18 cellular contexts compared by ENCODE assay signal in genomic region chrX:63436865-63437264, GRCh38.
A peak's percentile ranks its signal among the peaks of the same experiment; 100 is the strongest.
DNase-seq lines count a peak whose midpoint lies in the region; ATAC-seq and TF ChIP-seq lines count a peak whose summit lies in the region.
"Had no signal": no experiment of that assay in that cellular context is flagged by ENCODE, and none has a peak within 500 bp of the region (broad histone marks: within the 10 kb centered on the region; RNA-seq: fewer than 3 reads in every experiment).

No MANE protein-coding gene starts in this region.

- POLR2A ChIA-PET in CD4-positive, alpha-beta memory T cell (lab: Charles Lee; ENCODE audit: partially characterized antibody), result no interaction called here

- no peak overlapping the region for H3K4me3 Mint-ChIP-seq in CD4-positive, alpha-beta memory T cell
- H3K4me3 Mint-ChIP-seq: CD4-positive, CD25-positive, alpha-beta regulatory T cell; CD8-positive, alpha-beta memory T cell; GM23338; HFFc6 had no signal

- no peaks in the 10 kb centered on the region for H3K4me1 ChIP-seq in mucosa of descending colon (ENCODE audit: low read depth)
- H3K4me1 ChIP-seq in CD4-positive, alpha-beta memory T cell (ENCODE audit: insufficient read depth, low read length), result no peaks in the 10 kb centered on the region
- H3K4me1 ChIP-seq in tibial artery, result peaks cover 0 to 13% (median 0%) of the 10 kb centered on the region in 4 donors
- H3K4me1 ChIP-seq: HAP-1 had no signal

- no peaks in the 10 kb centered on the region for H3K27me3 ChIP-seq in CD4-positive, alpha-beta memory T cell (ENCODE audit: insufficient read depth, low read length)
- no peaks in the 10 kb centered on the region for H3K27me3 ChIP-seq in tibial artery

- CTCF ChIA-PET in CD4-positive, alpha-beta memory T cell (lab: Charles Lee; ENCODE audit: partially characterized antibody), result no interaction called here

- H3K36me3 ChIP-seq in mucosa of descending colon (ENCODE audit: low read depth), result no peaks in the 10 kb centered on the region
- no peaks in the 10 kb centered on the region for H3K36me3 ChIP-seq in CD4-positive, alpha-beta memory T cell (ENCODE audit: insufficient read depth, low read length)
- H3K36me3 ChIP-seq in tibial artery, result no peaks in the 10 kb centered on the region
- H3K36me3 ChIP-seq: HAP-1 had no signal

- H3K27ac ChIP-seq in C4-2B, result peak overlapping the region; percentile 23
- no peak overlapping the region for H3K27ac ChIP-seq in CD4-positive, alpha-beta memory T cell (ENCODE audit: low read depth, low read length)
- H3K27ac ChIP-seq in tibial artery, result no peak overlapping the region

- no peak for TF ChIP-seq CTCF in C4-2B (conservative IDR thresholded peaks at IDR 0.05)
- no peak for TF ChIP-seq CTCF in mucosa of descending colon (IDR thresholded peaks at IDR 0.05)
- no peak for TF ChIP-seq CTCF in tibial artery (IDR thresholded peaks at IDR 0.05)

- H3K4me3 ChIP-seq in mucosa of descending colon, result no peak overlapping the region
- no peak overlapping the region for H3K4me3 ChIP-seq in CD4-positive, alpha-beta memory T cell (ENCODE audit: low read length in 2 of 2)
- H3K4me3 ChIP-seq in tibial artery, result no peak overlapping the region
- H3K4me3 ChIP-seq: GM12878, GM23338, HAP-1 had no signal

- H3K9me3 Mint-ChIP-seq in CD4-positive, alpha-beta memory T cell, result peaks cover 0 to 36% (median 15%) of the 10 kb centered on the region in 8 donors
- H3K9me3 Mint-ChIP-seq: GM23338, HFFc6 had no signal

- peak; percentile 3 for DNase-seq in amniotic epithelial cell (ENCODE audit: low read depth)
- DNase-seq in mucosa of descending colon, result no peak
- DNase-seq in CD4-positive, alpha-beta memory T cell, result no peak
- DNase-seq in tibial artery, result no peak
- DNase-seq: 8988T; C1 segment of cervical spinal cord; CD4-positive, CD25-positive, alpha-beta regulatory T cell; CD8-positive, alpha-beta memory T cell; DMS 273 treated with DMSO at 0.1 percent for 48 hours; DMS79; EL; GDM1; HFFc6 had no signal

- H3K9me3 ChIP-seq in mucosa of descending colon (no peaks in the 10 kb centered on the region), tibial artery (peaks cover 0 to 4% (median 0%) of the 10 kb centered on the region in 3 donors)
- H3K9me3 ChIP-seq in CD4-positive, alpha-beta memory T cell (ENCODE audit: control insufficient read depth in 1 of 2, low read length in 2 of 2), result no peaks in the 10 kb centered on the region
- H3K9me3 ChIP-seq: HAP-1 had no signal

- intact Hi-C loops in mucosa of descending colon (cut with DNase I, micrococcal nuclease), result no loop called here
- intact Hi-C loops in CD4-positive, alpha-beta memory T cell (cut with micrococcal nuclease), result no loop called here
- intact Hi-C loops in tibial artery (cut with DNase I; ENCODE audit: low total_unique reads), result no loop called here

- peak; percentile 61 for ATAC-seq in mucosa of descending colon
- ATAC-seq in HG03469 (IDR thresholded peaks at IDR 0.05; ENCODE audit: unreplicated experiment), result no peak
- ATAC-seq: GM12878, GM23338 had no signal

- no peaks in the 10 kb centered on the region for H3K4me1 Mint-ChIP-seq in CD4-positive, alpha-beta memory T cell
- H3K4me1 Mint-ChIP-seq: CD4-positive, CD25-positive, alpha-beta regulatory T cell; GM23338 had no signal

- H3K27ac Mint-ChIP-seq in CD4-positive, alpha-beta memory T cell, result no peak overlapping the region
- H3K27ac Mint-ChIP-seq: CD4-positive, CD25-positive, alpha-beta regulatory T cell; CD8-positive, alpha-beta memory T cell; GM23338; HFFc6 had no signal

- no peaks in the 10 kb centered on the region for H3K27me3 Mint-ChIP-seq in CD4-positive, alpha-beta memory T cell
- H3K27me3 Mint-ChIP-seq: CD4-positive, CD25-positive, alpha-beta regulatory T cell had no signal

- H3K36me3 Mint-ChIP-seq in CD4-positive, alpha-beta memory T cell, result peaks cover 13 to 20% of the 10 kb centered on the region in 2 donors
